In genomic region chr9:68697846-68698245, GRCh38 we compare ENCODE assay signal across 24 cellular contexts. TPM values are rescaled to one million over a fixed set of nuclear protein-coding genes. Genes with fewer than 3 reads are reported as not detected.
"Had no signal": no experiment of that assay in that cellular context is flagged by ENCODE, and none has a peak within 500 bp of the region (broad histone marks: within the 10 kb centered on the region; RNA-seq: fewer than 3 reads in every experiment).

No MANE protein-coding gene starts in this region.

- H3K4me1 Mint-ChIP-seq: activated CD4-positive, alpha-beta T cell treated with anti-CD3 and anti-CD28 coated beads for 36 hours; activated naive CD8-positive, alpha-beta T cell treated with anti-CD3 and anti-CD28 coated beads, Interleukin-2, amount 10 ng/mL, durations not matched to agents 7 days and 5 days had no signal

- ATAC-seq: activated CD4-positive, alpha-beta T cell treated with anti-CD3 and anti-CD28 coated beads for 36 hours; activated CD8-positive, alpha-beta T cell treated with anti-CD3 and anti-CD28 coated beads, Interleukin-2, amount 10 ng/mL, durations not matched to agents 7 days and 5 days; SK-N-SH treated with all-trans-retinoic acid at 6 μM for 48 hours had no signal

- H3K4me3 ChIP-seq: adrenal gland, SJSA1 had no signal

- H3K27ac Mint-ChIP-seq: activated CD4-positive, alpha-beta T cell treated with anti-CD3 and anti-CD28 coated beads for 36 hours; activated CD8-positive, alpha-beta T cell treated with anti-CD3 and anti-CD28 coated beads, Interleukin-2, amount 10 ng/mL, durations not matched to agents 7 days and 5 days; activated naive CD8-positive, alpha-beta T cell treated with anti-CD3 and anti-CD28 coated beads, Interleukin-2, amount 10 ng/mL, durations not matched to agents 7 days and 5 days; T-helper 1 cell treated with Interleukin-12 subunit alpha and Interleukin-12 subunit beta and Interleukin-4 antibody, amounts not matched to agents 30 μg/mL and 1 μg/mL, for 36 hours had no signal

- H3K9me3 ChIP-seq: adrenal gland, SJSA1 had no signal

- H3K27ac ChIP-seq: adrenal gland, SJSA1 had no signal

- H3K9me3 Mint-ChIP-seq: T-helper 1 cell treated with Interleukin-12 subunit alpha and Interleukin-12 subunit beta and Interleukin-4 antibody, amounts not matched to agents 30 μg/mL and 1 μg/mL, for 36 hours had no signal

- FAIRE-seq: RCC 7860 had no signal

- H3K4me3 Mint-ChIP-seq: activated CD4-positive, alpha-beta T cell treated with anti-CD3 and anti-CD28 coated beads for 36 hours; activated CD8-positive, alpha-beta T cell treated with anti-CD3 and anti-CD28 coated beads, Interleukin-2, amount 10 ng/mL, durations not matched to agents 7 days and 5 days; activated naive CD8-positive, alpha-beta T cell treated with anti-CD3 and anti-CD28 coated beads, Interleukin-2, amount 10 ng/mL, durations not matched to agents 7 days and 5 days; T-helper 1 cell treated with Interleukin-12 subunit alpha and Interleukin-12 subunit beta and Interleukin-4 antibody, amounts not matched to agents 30 μg/mL and 1 μg/mL, for 36 hours had no signal

- H3K4me1 ChIP-seq: adrenal gland, SJSA1 had no signal

- H3K36me3 Mint-ChIP-seq: activated naive CD8-positive, alpha-beta T cell treated with anti-CD3 and anti-CD28 coated beads, Interleukin-2, amount 10 ng/mL, durations not matched to agents 7 days and 5 days had no signal

- H3K27me3 ChIP-seq: adrenal gland had no signal

- DNase-seq: activated CD4-positive, alpha-beta T cell treated with anti-CD3 and anti-CD28 coated beads for 36 hours; activated CD4-positive, alpha-beta T cell treated with anti-CD3 and anti-CD28 coated beads, Interleukin-2, amount 50 U/mL, for 4 hours; activated CD8-positive, alpha-beta memory T cell treated with anti-CD3 and anti-CD28 coated beads, Interleukin-2, amount 50 U/mL, for 48 hours; activated CD8-positive, alpha-beta T cell treated with anti-CD3 and anti-CD28 coated beads, Interleukin-2, amount 10 ng/mL, durations not matched to agents 7 days and 5 days; activated naive CD4-positive, alpha-beta T cell treated with anti-CD3 and anti-CD28 coated beads, Interleukin-2, amount 50 U/mL, for 16 hours; activated naive CD8-positive, alpha-beta T cell treated with anti-CD3 and anti-CD28 coated beads, Interleukin-2, amount 10 ng/mL, durations not matched to agents 7 days and 5 days; activated T-cell treated with anti-CD3 and anti-CD28 coated beads, Interleukin-2, amount 50 U/mL, for 1 hour; adrenal gland; anterior cingulate cortex; cerebellar nuclear complex; MM.1S; NCI-H1105; NCI-H1436; NCI-H1694 treated with DMSO at 0.1 percent for 48 hours; NCI-H2029 treated with DMSO at 0.1 percent for 48 hours; NCI-H345; NCI-H510A; NCI-H526 treated with DMSO at 0.1 percent for 48 hours; SHP77; SW 1271 had no signal

- H3K36me3 ChIP-seq: adrenal gland, SJSA1 had no signal

RNA-seq across cellular contexts. Expression of gene PIP5K1B, which starts 7.2 kb away (rescaled TPM):
- total RNA-seq: SJSA1 had no signal
